Comparison of ENCODE assay signal across 31 cellular contexts in genomic region chr6:151721671-151722070, GRCh38.
"Had no signal": no experiment of that assay in that cellular context is flagged by ENCODE, and none has a peak within 500 bp of the region (broad histone marks: within the 10 kb centered on the region; RNA-seq: fewer than 3 reads in every experiment).

No MANE protein-coding gene starts in this region.

- H3K9ac ChIP-seq: neural progenitor cell, parathyroid adenoma had no signal

- H3K9me3 ChIP-seq: heart right ventricle, lower lobe of right lung, psoas muscle, sigmoid colon, stomach, thyroid gland, upper lobe of right lung had no signal

- ATAC-seq: activated CD4-positive, CD25-positive, alpha-beta regulatory T cell treated with anti-CD3 and anti-CD28 coated beads, Interleukin-2, amount 50 U/mL, for 24 hours; heart right ventricle; left lobe of liver; lower lobe of right lung; natural killer cell; upper lobe of right lung had no signal

- H3K4me1 ChIP-seq: heart right ventricle, neural progenitor cell, parathyroid adenoma, psoas muscle, sigmoid colon, upper lobe of right lung had no signal

- H3K4me3 ChIP-seq: coronary artery, dorsolateral prefrontal cortex, heart right ventricle, lower lobe of right lung, neural progenitor cell, psoas muscle, sigmoid colon, stomach, thyroid gland, upper lobe of right lung had no signal

- H3K4me3 Mint-ChIP-seq: activated naive CD4-positive, alpha-beta T cell treated with anti-CD3 and anti-CD28 coated beads, Interleukin-2, amount 10 ng/mL, durations not matched to agents 7 days and 5 days; activated naive CD8-positive, alpha-beta T cell treated with anti-CD3 and anti-CD28 coated beads, Interleukin-2, amount 10 ng/mL, durations not matched to agents 7 days and 5 days; natural killer cell; neural progenitor cell; stimulated activated naive B cell treated with anti-CD40 and anti-IgM and Interleukin-4, amounts not matched to agents 10 μg/mL and 1 μg/mL and 100 μg/mL, for 72 hours had no signal

- H2AFZ ChIP-seq: neural progenitor cell, parathyroid adenoma had no signal

- DNase-seq: activated CD4-positive, alpha-beta T cell treated with anti-CD3 and anti-CD28 coated beads for 48 hours; activated CD4-positive, alpha-beta T cell treated with anti-CD3 and anti-CD28 coated beads, Interleukin-2, amount 50 U/mL, for 48 hours; activated CD8-positive, alpha-beta memory T cell treated with anti-CD3 and anti-CD28 coated beads for 24 hours; activated gamma-delta T cell; activated naive CD4-positive, alpha-beta T cell treated with anti-CD3 and anti-CD28 coated beads, Interleukin-2, amount 10 ng/mL, durations not matched to agents 7 days and 5 days; activated naive CD8-positive, alpha-beta T cell treated with anti-CD3 and anti-CD28 coated beads, Interleukin-2, amount 10 ng/mL, durations not matched to agents 7 days and 5 days; activated T-cell treated with anti-CD3 and anti-CD28 coated beads, Interleukin-2, amount 50 U/mL, for 1 hour; brain microvascular endothelial cell; dorsolateral prefrontal cortex; effector memory CD4-positive, alpha-beta T cell; foreskin melanocyte; heart right ventricle; kidney glomerular epithelial cell; lower lobe of right lung; mesendoderm; natural killer cell; occipital lobe; psoas muscle; sigmoid colon; small intestine; stimulated activated CD4-positive, alpha-beta T cell treated with anti-CD3 and anti-CD28 coated beads, Interleukin-4, amount 100 ng/mL, for 4 hours; stimulated activated CD8-positive, alpha-beta memory T cell treated with anti-CD3 and anti-CD28 coated beads, Interleukin-4, amount 100 ng/mL, for 48 hours; stimulated activated naive B cell treated with anti-CD40 and anti-IgM and Interleukin-4, amounts not matched to agents 10 μg/mL and 1 μg/mL and 100 μg/mL, for 72 hours; stomach; thyroid gland; upper lobe of right lung had no signal

- H3K36me3 Mint-ChIP-seq: activated naive CD8-positive, alpha-beta T cell treated with anti-CD3 and anti-CD28 coated beads, Interleukin-2, amount 10 ng/mL, durations not matched to agents 7 days and 5 days; natural killer cell; neural progenitor cell had no signal

- H3K4me1 Mint-ChIP-seq: natural killer cell, neural progenitor cell had no signal

- H3K36me3 ChIP-seq: brain microvascular endothelial cell, heart right ventricle, lower lobe of right lung, neural progenitor cell, sigmoid colon, stomach, thyroid gland, upper lobe of right lung had no signal

- H3K9me3 Mint-ChIP-seq: activated naive CD4-positive, alpha-beta T cell treated with anti-CD3 and anti-CD28 coated beads, Interleukin-2, amount 10 ng/mL, durations not matched to agents 7 days and 5 days; activated naive CD8-positive, alpha-beta T cell treated with anti-CD3 and anti-CD28 coated beads, Interleukin-2, amount 10 ng/mL, durations not matched to agents 7 days and 5 days; natural killer cell; neural progenitor cell had no signal

- H3K79me2 ChIP-seq: parathyroid adenoma had no signal

- H3K27me3 Mint-ChIP-seq: stimulated activated naive B cell treated with anti-CD40 and anti-IgM and Interleukin-4, amounts not matched to agents 10 μg/mL and 1 μg/mL and 100 μg/mL, for 72 hours had no signal

- H3K27ac ChIP-seq: brain microvascular endothelial cell, coronary artery, dorsolateral prefrontal cortex, heart right ventricle, lower lobe of right lung, neural progenitor cell, parathyroid adenoma, psoas muscle, sigmoid colon, stomach, thyroid gland, upper lobe of right lung had no signal

- H3K27me3 ChIP-seq: brain microvascular endothelial cell, neural progenitor cell, sigmoid colon, thyroid gland, upper lobe of right lung had no signal

- H3K27ac Mint-ChIP-seq: activated naive CD4-positive, alpha-beta T cell treated with anti-CD3 and anti-CD28 coated beads, Interleukin-2, amount 10 ng/mL, durations not matched to agents 7 days and 5 days; activated naive CD8-positive, alpha-beta T cell treated with anti-CD3 and anti-CD28 coated beads, Interleukin-2, amount 10 ng/mL, durations not matched to agents 7 days and 5 days; natural killer cell; neural progenitor cell; stimulated activated naive B cell treated with anti-CD40 and anti-IgM and Interleukin-4, amounts not matched to agents 10 μg/mL and 1 μg/mL and 100 μg/mL, for 72 hours had no signal

- H3K4me2 ChIP-seq: neural progenitor cell had no signal
